ENCODE assay signal across 19 cellular contexts in genomic region chr13:40146063-40146462, GRCh38.
DNase-seq lines count a peak whose midpoint lies in the region; ATAC-seq and TF ChIP-seq lines count a peak whose summit lies in the region.
"Had no signal": no experiment of that assay in that cellular context is flagged by ENCODE, and none has a peak within 500 bp of the region (broad histone marks: within the 10 kb centered on the region; RNA-seq: fewer than 3 reads in every experiment).

No MANE protein-coding gene starts in this region.

- no peaks in the 10 kb centered on the region for H3F3A ChIP-seq in OCI-LY1 (ENCODE audit: insufficient read depth, low read length)
- H3F3A ChIP-seq in neural progenitor cell (ENCODE audit: low read depth) = no peaks in the 10 kb centered on the region

- TF ChIP-seq CTCF in OCI-LY1 (IDR thresholded peaks at IDR 0.05; ENCODE audit: low read length) (peak; percentile 29), brain microvascular endothelial cell (IDR thresholded peaks at IDR 0.05; ENCODE audit: low read depth, low read length, missing control alignments) (peak; percentile 27), neural progenitor cell (IDR thresholded peaks at IDR 0.05) (peak; percentile 27), left lung (IDR thresholded peaks at IDR 0.05) (no peak)

- H3K4me1 Mint-ChIP-seq in neural progenitor cell = no peaks in the 10 kb centered on the region

- H3K4me1 ChIP-seq in OCI-LY1 (ENCODE audit: insufficient read depth, low read length, severe bottlenecking) (peaks cover 55% of the 10 kb centered on the region), neural progenitor cell (no peaks in the 10 kb centered on the region), left lung (no peaks in the 10 kb centered on the region)

- H3K4me3 ChIP-seq in OCI-LY1 (ENCODE audit: low read depth, low read length, poor library complexity, severe bottlenecking) = no peak overlapping the region
- no peak overlapping the region for H3K4me3 ChIP-seq in brain microvascular endothelial cell (ENCODE audit: low read depth, low read length)
- no peak overlapping the region for H3K4me3 ChIP-seq in neural progenitor cell
- no peak overlapping the region for H3K4me3 ChIP-seq in left lung
- H3K4me3 ChIP-seq: cardiac muscle cell, gastroesophageal sphincter, left ventricle myocardium inferior, uterus had no signal

- H3K27ac ChIP-seq in OCI-LY1 (ENCODE audit: low read depth, low read length, poor library complexity, severe bottlenecking) = no peak overlapping the region
- no peak overlapping the region for H3K27ac ChIP-seq in brain microvascular endothelial cell
- no peak overlapping the region for H3K27ac ChIP-seq in neural progenitor cell
- no peak overlapping the region for H3K27ac ChIP-seq in left lung
- H3K27ac ChIP-seq: cardiac muscle cell, gastroesophageal sphincter, left ventricle myocardium inferior, neutrophil had no signal

- H3K9me3 ChIP-seq in OCI-LY1 (ENCODE audit: low read length) (no peaks in the 10 kb centered on the region), neural progenitor cell (ENCODE audit: low read depth) (no peaks in the 10 kb centered on the region), left lung (no peaks in the 10 kb centered on the region)
- H3K9me3 ChIP-seq: gastroesophageal sphincter, left ventricle myocardium inferior, neutrophil, uterus had no signal

- no peak for DNase-seq in activated naive CD4-positive, alpha-beta T cell treated with anti-CD3 and anti-CD28 coated beads, Interleukin-2, amount 50 U/mL, for 72 hours (ENCODE audit: low spot score in 2 of 2)
- no peak for DNase-seq in activated naive CD4-positive, alpha-beta T cell treated with Interleukin-2 at 50 U/mL for 16 hours
- DNase-seq in brain microvascular endothelial cell = no peak
- DNase-seq in neural progenitor cell (ENCODE audit: low spot score) = peak; percentile 26
- no peak for DNase-seq in C1 segment of cervical spinal cord (lab: John Stamatoyannopoulos, UW)
- DNase-seq in left lung = no peak
- DNase-seq in activated CD4-positive, alpha-beta T cell treated with anti-CD3 and anti-CD28 coated beads for 1 hour = no peak
- DNase-seq: ACHN; CD8-positive, alpha-beta memory T cell; KG1; left ventricle myocardium inferior; NCI-H187 treated with DMSO at 0.1 percent for 48 hours; NCI-H510A; SHP77; uterus had no signal

- peaks cover 0 to 5% of the 10 kb centered on the region in 2 donors for H3K9me3 Mint-ChIP-seq in activated naive CD4-positive, alpha-beta T cell treated with anti-CD3 and anti-CD28 coated beads, Interleukin-2, amount 50 U/mL, for 72 hours
- no peaks in the 10 kb centered on the region for H3K9me3 Mint-ChIP-seq in neural progenitor cell
- H3K9me3 Mint-ChIP-seq: CD8-positive, alpha-beta memory T cell had no signal

- no peaks in the 10 kb centered on the region for H3K9me2 ChIP-seq in OCI-LY1 (ENCODE audit: low read depth, low read length)

- H3K27me3 ChIP-seq in OCI-LY1 (ENCODE audit: insufficient read depth, low read length) (no peaks in the 10 kb centered on the region), brain microvascular endothelial cell (replicated peaks) (no peaks in the 10 kb centered on the region), neural progenitor cell (no peaks in the 10 kb centered on the region), left lung (no peaks in the 10 kb centered on the region)
- H3K27me3 ChIP-seq: cardiac muscle cell, gastroesophageal sphincter, uterus had no signal

- H4K20me1 ChIP-seq in OCI-LY1 (ENCODE audit: insufficient read depth, low read length) = no peaks in the 10 kb centered on the region
- H4K20me1 ChIP-seq in neural progenitor cell (ENCODE audit: low read depth) = no peaks in the 10 kb centered on the region

- in situ Hi-C loops in brain microvascular endothelial cell (cut with HindIII; ENCODE audit: low pct_ligation_motif_present, low sequenced_read_pairs) = no loop called here

- H3K4me3 Mint-ChIP-seq in neural progenitor cell = no peak overlapping the region

- peaks cover 0 to 17% of the 10 kb centered on the region in 2 donors for H3K36me3 Mint-ChIP-seq in activated naive CD4-positive, alpha-beta T cell treated with anti-CD3 and anti-CD28 coated beads, Interleukin-2, amount 50 U/mL, for 72 hours
- H3K36me3 Mint-ChIP-seq in neural progenitor cell = no peaks in the 10 kb centered on the region

- no peaks in the 10 kb centered on the region for H3K79me2 ChIP-seq in OCI-LY1 (ENCODE audit: insufficient read depth, low read length)
- H3K79me2 ChIP-seq in neural progenitor cell (ENCODE audit: low read depth) = no peaks in the 10 kb centered on the region

- H3K36me3 ChIP-seq in OCI-LY1 (ENCODE audit: insufficient read depth, low read length) (no peaks in the 10 kb centered on the region), brain microvascular endothelial cell (replicated peaks) (no peaks in the 10 kb centered on the region), neural progenitor cell (no peaks in the 10 kb centered on the region), left lung (no peaks in the 10 kb centered on the region)
- H3K36me3 ChIP-seq: cardiac muscle cell, gastroesophageal sphincter, left ventricle myocardium inferior, neutrophil, uterus had no signal

- intact Hi-C loops in left lung (cut with DNase I) = no loop called here

- no peak overlapping the region for H2AFZ ChIP-seq in OCI-LY1 (ENCODE audit: low read length)
- H2AFZ ChIP-seq in neural progenitor cell (replicated peaks) = peak overlapping the region; percentile 76

- no peak for ATAC-seq in activated naive CD4-positive, alpha-beta T cell treated with anti-CD3 and anti-CD28 coated beads, Interleukin-2, amount 50 U/mL, for 72 hours
- ATAC-seq in left lung = no peak
- ATAC-seq: gastroesophageal sphincter had no signal

- no peak overlapping the region for H3K9ac ChIP-seq in OCI-LY1 (ENCODE audit: low read length)
- no peak overlapping the region for H3K9ac ChIP-seq in neural progenitor cell

- H3K4me2 ChIP-seq in OCI-LY1 (ENCODE audit: low read length) (no peak overlapping the region; the same call in 1 of the 2 replicates), neural progenitor cell (no peak overlapping the region)

- H3K27ac Mint-ChIP-seq in activated naive CD4-positive, alpha-beta T cell treated with anti-CD3 and anti-CD28 coated beads, Interleukin-2, amount 50 U/mL, for 72 hours = peak overlapping the region; percentile 45 to 86
- no peak overlapping the region for H3K27ac Mint-ChIP-seq in neural progenitor cell

- H3K27me3 Mint-ChIP-seq in neural progenitor cell (ENCODE audit: insufficient read depth, low read depth) = peaks cover 3% of the 10 kb centered on the region
- H3K27me3 Mint-ChIP-seq: CD8-positive, alpha-beta memory T cell had no signal

Comparison
In these comparisons a context has a peak if more than half of its experiments do, and no peak if none do; other contexts are left out.
1. CTCF ChIP-seq: peak in OCI-LY1 (single experiment), brain microvascular endothelial cell (single experiment) and neural progenitor cell (single experiment); none in left lung (0 of 2).